1 cellular context compared by ENCODE assay signal in the genomic region with DNA sequence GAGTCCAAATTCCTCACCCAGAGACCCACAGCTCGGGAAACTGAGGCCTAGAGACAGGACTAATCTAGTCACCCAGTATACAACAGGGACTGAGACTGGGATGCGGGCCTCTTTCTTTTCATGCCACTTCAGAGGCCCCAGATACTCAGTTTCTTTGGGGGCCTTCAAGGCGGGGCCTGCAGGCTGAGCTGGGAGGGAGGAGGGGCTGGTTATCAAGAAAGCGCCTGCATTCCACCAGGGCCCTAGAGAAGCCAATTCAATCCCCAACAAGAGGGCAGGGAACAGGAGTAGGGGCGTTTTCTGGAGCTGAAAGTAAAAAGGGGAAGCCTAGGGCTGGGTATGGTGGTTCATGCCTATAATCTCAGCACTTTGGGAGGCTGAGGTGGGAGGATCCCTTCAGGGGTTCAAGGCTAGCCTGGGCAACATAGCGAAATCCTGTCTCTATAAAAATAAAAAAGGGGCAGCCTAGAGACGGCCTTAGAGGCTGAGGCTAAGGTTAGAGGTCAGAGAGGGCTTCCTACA.
TF ChIP-seq lines count a peak whose summit lies in the region.

No MANE protein-coding gene starts in this region.

TF ChIP-seq in endothelial cell of umbilical vein, 7 proteins besides CTCF, POLR2A, EP300 and RAD21:
- TF ChIP-seq FOS (IDR thresholded peaks at IDR 0.05; ENCODE audit: borderline replicate concordance, insufficient read depth, low read length), result no peak
- TF ChIP-seq GATA2 (IDR thresholded peaks at IDR 0.05; ENCODE audit: insufficient read depth, insufficient read length, low read depth, low read length), result no peak
- TF ChIP-seq JUN (IDR thresholded peaks at IDR 0.05; ENCODE audit: borderline replicate concordance, insufficient read depth, insufficient read length, low read depth), result no peak
- no peak for TF ChIP-seq MYC (IDR thresholded peaks at IDR 0.05; ENCODE audit: low read depth, low read length)
- no peak for TF ChIP-seq POLR2AphosphoS5 (IDR thresholded peaks at IDR 0.05; ENCODE audit: insufficient read depth, low read depth, low read length)
- TF ChIP-seq, protein P1, sequence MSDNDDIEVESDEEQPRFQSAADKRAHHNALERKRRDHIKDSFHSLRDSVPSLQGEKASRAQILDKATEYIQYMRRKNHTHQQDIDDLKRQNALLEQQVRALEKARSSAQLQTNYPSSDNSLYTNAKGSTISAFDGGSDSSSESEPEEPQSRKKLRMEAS (IDR thresholded peaks at IDR 0.05; ENCODE audit: insufficient read depth, insufficient read length), result no peak
- TF ChIP-seq EZH2 (IDR thresholded peaks at IDR 0.05; ENCODE audit: borderline replicate concordance, low read depth, low read length, severe bottlenecking), result no peak
